21 cellular contexts compared by ENCODE assay signal in genomic region chr18:24658302-24658701, GRCh38.
"Had no signal": no experiment of that assay in that cellular context is flagged by ENCODE, and none has a peak within 500 bp of the region (broad histone marks: within the 10 kb centered on the region; RNA-seq: fewer than 3 reads in every experiment).

No MANE protein-coding gene starts in this region.

- H3K9me3 ChIP-seq: breast epithelium, mucosa of descending colon, ovary, right lobe of liver, uterus had no signal

- H3K27ac ChIP-seq: breast epithelium, ovary, right lobe of liver, uterus had no signal

- DNase-seq: activated CD4-positive, alpha-beta memory T cell treated with anti-CD3 and anti-CD28 coated beads, Interleukin-2, amount 10 ng/mL, durations not matched to agents 7 days and 5 days; activated CD4-positive, alpha-beta T cell treated with anti-CD3 and anti-CD28 coated beads for 1 hour; activated CD4-positive, alpha-beta T cell treated with anti-CD3 and anti-CD28 coated beads, Interleukin-2, amount 10 ng/mL, durations not matched to agents 7 days and 5 days; activated CD8-positive, alpha-beta memory T cell treated with anti-CD3 and anti-CD28 coated beads, Interleukin-2, amount 50 U/mL, for 48 hours; activated gamma-delta T cell treated with Interleukin-2 at 50 U/mL for 16 hours; activated naive CD4-positive, alpha-beta T cell treated with anti-CD3 and anti-CD28 coated beads, Interleukin-2, amount 50 U/mL, for 16 hours; activated T-cell treated with anti-CD3 and anti-CD28 coated beads, Interleukin-2, amount 50 U/mL, for 24 hours; central memory CD4-positive, alpha-beta T cell; foreskin fibroblast; left ventricle myocardium superior; mucosa of descending colon; ovary; right lobe of liver; stimulated activated CD4-positive, alpha-beta T cell treated with anti-CD3 and anti-CD28 coated beads, Interleukin-2, amount 100 ng/mL, for 48 hours; stimulated activated naive CD8-positive, alpha-beta T cell treated with anti-CD3 and anti-CD28 coated beads, Interleukin-15, amount 100 ng/mL, for 72 hours; substantia nigra; uterus had no signal

- ATAC-seq: activated T-helper 17 cell treated with anti-CD3 and anti-CD28 coated beads, Interleukin-2, amount 50 U/mL, for 72 hours; esophagus mucosa; left ventricle myocardium superior; mucosa of descending colon; stimulated activated naive CD8-positive, alpha-beta T cell treated with anti-CD3 and anti-CD28 coated beads, Interleukin-15, amount 100 ng/mL, for 72 hours had no signal

- H3K4me3 ChIP-seq: breast epithelium, mucosa of descending colon, ovary, right lobe of liver, uterus had no signal

- H3K4me1 ChIP-seq: breast epithelium, right lobe of liver had no signal

- FAIRE-seq: islet of Langerhans had no signal

- H3K36me3 ChIP-seq: breast epithelium, ovary, right lobe of liver, uterus had no signal

- H3K27me3 ChIP-seq: breast epithelium, ovary, right lobe of liver, uterus had no signal
